Comparison of ENCODE assay signal across 19 cellular contexts in the genomic region with DNA sequence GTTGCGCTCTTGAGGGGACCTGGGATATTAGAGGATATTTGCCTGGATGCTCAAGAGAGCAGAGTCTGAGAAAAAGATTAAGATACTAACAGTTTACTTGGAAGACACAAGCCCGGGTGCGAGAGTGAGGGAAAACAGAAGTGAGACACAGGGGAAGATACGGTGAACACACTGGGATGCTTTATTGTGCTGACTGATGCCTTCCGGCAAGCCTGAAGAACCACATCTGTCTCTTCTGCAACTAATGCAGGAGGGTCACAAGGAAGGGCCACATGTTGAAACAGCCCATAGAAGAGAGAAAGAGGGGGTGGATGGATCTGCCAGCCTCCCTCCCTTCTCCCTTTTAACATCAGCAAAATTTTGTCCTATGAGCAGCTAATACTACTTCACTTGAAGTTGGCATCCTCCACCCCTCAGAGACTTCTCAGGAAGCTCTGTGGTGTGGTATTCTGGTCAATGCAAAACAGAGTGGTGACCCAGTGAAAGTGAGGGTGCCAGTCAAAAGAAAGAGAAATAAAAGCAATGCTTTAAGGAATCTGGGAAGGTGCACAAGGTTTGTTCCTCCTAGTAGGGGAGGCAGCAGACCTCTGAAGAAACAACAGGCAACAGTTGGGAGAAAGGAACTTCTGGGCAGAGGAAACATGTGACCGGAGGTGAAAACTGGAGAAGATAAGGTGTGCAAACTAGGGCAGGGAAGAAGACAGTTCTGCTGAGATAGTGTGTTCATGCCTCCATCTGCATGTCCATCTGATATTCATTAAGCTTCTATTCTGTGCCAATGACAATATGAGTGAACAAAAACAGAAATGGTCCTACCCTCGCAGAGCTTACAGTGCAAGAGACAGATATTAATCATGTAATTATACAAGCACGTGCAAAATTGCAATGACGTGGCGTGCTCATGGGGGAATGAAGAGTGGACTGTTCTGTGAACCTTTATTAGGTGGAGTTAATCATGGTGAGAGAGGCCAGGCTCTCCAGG.
DNase-seq lines count a peak whose midpoint lies in the region; ATAC-seq, FAIRE-seq and TF ChIP-seq lines count a peak whose summit lies in the region.
"Had no signal": no experiment of that assay in that cellular context is flagged by ENCODE, and none has a peak within 500 bp of the region (broad histone marks: within the 10 kb centered on the region; RNA-seq: fewer than 3 reads in every experiment).

No MANE protein-coding gene starts in this region.

- H3K4me3 Mint-ChIP-seq in stimulated activated naive CD8-positive, alpha-beta T cell treated with anti-CD3 and anti-CD28 coated beads, Interleukin-15, amount 100 ng/mL, for 72 hours: no peak overlapping the region
- H3K4me3 Mint-ChIP-seq: activated CD4-positive, alpha-beta memory T cell treated with anti-CD3 and anti-CD28 coated beads for 36 hours; activated naive CD4-positive, alpha-beta T cell treated with anti-CD3 and anti-CD28 coated beads, Interleukin-2, amount 10 ng/mL, durations not matched to agents 7 days and 5 days; CD8-positive, alpha-beta memory T cell; neural crest cell had no signal

- H2AFZ ChIP-seq in SK-N-SH (ENCODE audit: low read depth): no peak overlapping the region

- peaks cover 31% of the 10 kb centered on the region for H3K27me3 Mint-ChIP-seq in stimulated activated naive CD8-positive, alpha-beta T cell treated with anti-CD3 and anti-CD28 coated beads, Interleukin-15, amount 100 ng/mL, for 72 hours
- H3K27me3 Mint-ChIP-seq: activated naive CD4-positive, alpha-beta T cell treated with anti-CD3 and anti-CD28 coated beads, Interleukin-2, amount 10 ng/mL, durations not matched to agents 7 days and 5 days had no signal

- no peak for TF ChIP-seq POLR2A in GM12891 (IDR thresholded peaks at IDR 0.05; ENCODE audit: low read depth, low read length)

- H3K9me3 ChIP-seq in SK-N-SH: no peaks in the 10 kb centered on the region
- H3K9me3 ChIP-seq: transverse colon had no signal

- H3K27ac ChIP-seq in SK-N-SH (ENCODE audit: low read depth in 2 of 2, low read length in 1 of 2): no peak overlapping the region
- H3K27ac ChIP-seq: transverse colon had no signal

- peaks cover 6% of the 10 kb centered on the region for H3K4me1 Mint-ChIP-seq in stimulated activated naive CD8-positive, alpha-beta T cell treated with anti-CD3 and anti-CD28 coated beads, Interleukin-15, amount 100 ng/mL, for 72 hours
- H3K4me1 Mint-ChIP-seq: activated naive CD4-positive, alpha-beta T cell treated with anti-CD3 and anti-CD28 coated beads, Interleukin-2, amount 10 ng/mL, durations not matched to agents 7 days and 5 days; CD8-positive, alpha-beta memory T cell; neural crest cell had no signal

- H3K36me3 ChIP-seq in SK-N-SH (replicated peaks in 1 of 2; ENCODE audit: control insufficient read depth in 1 of 2, insufficient read depth in 2 of 2, low read length in 1 of 2): no peaks in the 10 kb centered on the region
- H3K36me3 ChIP-seq: transverse colon had no signal

- CTCF ChIA-PET in SK-N-SH (lab: Yijun Ruan, JAX): no interaction called here

- no peaks in the 10 kb centered on the region for H3K9me2 ChIP-seq in SK-N-SH

- H3F3A ChIP-seq in SK-N-SH (replicated peaks; ENCODE audit: insufficient read depth): no peaks in the 10 kb centered on the region

- TF ChIP-seq CTCF in SK-N-SH (IDR thresholded peaks at IDR 0.05): no peak

- peak in 1 of 2 experiments; percentile 18; a peak in 1 of 4 replicates for TF ChIP-seq EP300 in SK-N-SH (IDR thresholded peaks at IDR 0.05; ENCODE audit: borderline replicate concordance in 1 of 2, low read depth in 1 of 2, low read length in 1 of 2)

- WGBS in SK-N-SH (ENCODE audit: low lambda C conversion rate): 57% methylated on average over 10 of the region's 10 CpGs

- no peak for FAIRE-seq in GM12891 (lab: Jason Lieb, UNC)

- no peaks in the 10 kb centered on the region for H3K27me3 ChIP-seq in SK-N-SH (ENCODE audit: insufficient read depth)
- H3K27me3 ChIP-seq: transverse colon had no signal

- no peaks in the 10 kb centered on the region for H3K79me2 ChIP-seq in SK-N-SH (ENCODE audit: insufficient read depth)

- POLR2A ChIA-PET in SK-N-SH (lab: Yijun Ruan, JAX): no interaction called here

- H3K4me1 ChIP-seq in SK-N-SH (ENCODE audit: control insufficient read depth in 1 of 2, insufficient read depth in 2 of 2, low read depth in 1 of 2, low read length in 1 of 2): peaks cover 0 to 8% of the 10 kb centered on the region in 2 experiments; a peak in 1 of 4 replicates
- H3K4me1 ChIP-seq: transverse colon had no signal

- H3K9ac ChIP-seq in SK-N-SH: no peak overlapping the region

- peak; percentile 28 for ATAC-seq in stimulated activated naive CD8-positive, alpha-beta T cell treated with anti-CD3 and anti-CD28 coated beads, Interleukin-15, amount 100 ng/mL, for 72 hours
- no peak for ATAC-seq in stimulated activated naive CD8-positive, alpha-beta T cell treated with anti-CD3 and anti-CD28 coated beads, Interleukin-15, Interleukin-2, amounts not matched to agents 100 U/mL and 50 U/mL, for 24 hours
- ATAC-seq in HG02642 (IDR thresholded peaks at IDR 0.05; ENCODE audit: poor library complexity, unreplicated experiment) (peak; percentile 71), HG03521 (IDR thresholded peaks at IDR 0.05; ENCODE audit: unreplicated experiment) (no peak), HG03039 (IDR thresholded peaks at IDR 0.05; ENCODE audit: unreplicated experiment) (no peak)

- no peak for DNase-seq in stimulated activated naive CD8-positive, alpha-beta T cell treated with anti-CD3 and anti-CD28 coated beads, Interleukin-15, amount 100 ng/mL, for 72 hours
- DNase-seq in stimulated activated naive CD8-positive, alpha-beta T cell treated with anti-CD3 and anti-CD28 coated beads, Interleukin-15, Interleukin-2, amounts not matched to agents 100 U/mL and 50 U/mL, for 24 hours: no peak
- DNase-seq in SK-N-SH (peak; percentile 10), GM12891 (ENCODE audit: insufficient read length, low spot score) (no peak), NCI-H446 (lab: John Stamatoyannopoulos, UW) (no peak)
- DNase-seq: 8988T; activated CD4-positive, alpha-beta memory T cell treated with anti-CD3 and anti-CD28 coated beads for 36 hours; activated naive CD4-positive, alpha-beta T cell treated with anti-CD3 and anti-CD28 coated beads, Interleukin-2, amount 10 ng/mL, durations not matched to agents 7 days and 5 days; activated T-cell treated with anti-CD3 and anti-CD28 coated beads, Interleukin-2, amount 50 U/mL, for 1 hour; CD8-positive, alpha-beta memory T cell; EL; kidney glomerular epithelial cell; NCI-H226; NK-92 treated with Interleukin-12 subunit alpha and Interleukin-12 subunit beta, amount 100 ng/mL, for 24 hours; transverse colon had no signal

- no peak overlapping the region for H3K27ac Mint-ChIP-seq in stimulated activated naive CD8-positive, alpha-beta T cell treated with anti-CD3 and anti-CD28 coated beads, Interleukin-15, amount 100 ng/mL, for 72 hours
- H3K27ac Mint-ChIP-seq: activated CD4-positive, alpha-beta memory T cell treated with anti-CD3 and anti-CD28 coated beads for 36 hours; activated naive CD4-positive, alpha-beta T cell treated with anti-CD3 and anti-CD28 coated beads, Interleukin-2, amount 10 ng/mL, durations not matched to agents 7 days and 5 days; CD8-positive, alpha-beta memory T cell had no signal

- no peak overlapping the region for H3K4me3 ChIP-seq in SK-N-SH (ENCODE audit: low read depth in 2 of 2, low read length in 1 of 2)
- H3K4me3 ChIP-seq: transverse colon had no signal

- no peaks in the 10 kb centered on the region for H4K20me1 ChIP-seq in SK-N-SH (ENCODE audit: insufficient read depth)

- H3K9me3 Mint-ChIP-seq in stimulated activated naive CD8-positive, alpha-beta T cell treated with anti-CD3 and anti-CD28 coated beads, Interleukin-15, amount 100 ng/mL, for 72 hours: no peaks in the 10 kb centered on the region
- H3K9me3 Mint-ChIP-seq: activated CD4-positive, alpha-beta memory T cell treated with anti-CD3 and anti-CD28 coated beads for 36 hours; activated naive CD4-positive, alpha-beta T cell treated with anti-CD3 and anti-CD28 coated beads, Interleukin-2, amount 10 ng/mL, durations not matched to agents 7 days and 5 days; CD8-positive, alpha-beta memory T cell; neural crest cell had no signal

- TF ChIP-seq RAD21 in SK-N-SH (IDR thresholded peaks at IDR 0.05; ENCODE audit: low read length): no peak

- no peak overlapping the region for H3K4me2 ChIP-seq in SK-N-SH

TF ChIP-seq in SK-N-SH, 30 proteins besides CTCF, POLR2A, EP300 and RAD21 (continues in another document):
- no peak for TF ChIP-seq FOSL2 (IDR thresholded peaks at IDR 0.05; ENCODE audit: borderline replicate concordance, low read depth)
- peak; percentile 65 for TF ChIP-seq TCF12 (IDR thresholded peaks at IDR 0.05)
- TF ChIP-seq, protein P1, sequence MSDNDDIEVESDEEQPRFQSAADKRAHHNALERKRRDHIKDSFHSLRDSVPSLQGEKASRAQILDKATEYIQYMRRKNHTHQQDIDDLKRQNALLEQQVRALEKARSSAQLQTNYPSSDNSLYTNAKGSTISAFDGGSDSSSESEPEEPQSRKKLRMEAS (IDR thresholded peaks at IDR 0.05; ENCODE audit: low read depth): no peak
- TF ChIP-seq USF2 (IDR thresholded peaks at IDR 0.05; ENCODE audit: borderline replicate concordance, low read depth, low read length): no peak
- TF ChIP-seq NRF1 (IDR thresholded peaks at IDR 0.05; ENCODE audit: low read depth, low read length): no peak

TF ChIP-seq in GM12891, 5 proteins besides CTCF, POLR2A, EP300 and RAD21:
- no peak for TF ChIP-seq PAX5 (IDR thresholded peaks at IDR 0.05; ENCODE audit: insufficient read depth, low read length, severe bottlenecking)
- no peak for TF ChIP-seq TAF1 (IDR thresholded peaks at IDR 0.05; ENCODE audit: low read depth, low read length)
- no peak for TF ChIP-seq POU2F2 (IDR thresholded peaks at IDR 0.05; ENCODE audit: low read depth, low read length)
- TF ChIP-seq POLR2AphosphoS5 (IDR thresholded peaks at IDR 0.05; ENCODE audit: low read depth, low read length): no peak
- no peak for TF ChIP-seq SPI1 (IDR thresholded peaks at IDR 0.05; ENCODE audit: low read depth, low read length)

Comparison
In these comparisons a context has a peak if more than half of its experiments do, and no peak if none do; other contexts are left out.
1. ATAC-seq: peak in stimulated activated naive CD8-positive, alpha-beta T cell treated with anti-CD3 and anti-CD28 coated beads, Interleukin-15, amount 100 ng/mL, for 72 hours (single experiment) and HG02642 (single experiment); none in stimulated activated naive CD8-positive, alpha-beta T cell treated with anti-CD3 and anti-CD28 coated beads, Interleukin-15, Interleukin-2, amounts not matched to agents 100 U/mL and 50 U/mL, for 24 hours (single experiment), HG03521 (single experiment) and HG03039 (single experiment).